Comparison of ENCODE assay signal across 11 cellular contexts in genomic region chr2:232588680-232589585, GRCh38. TPM values are rescaled to one million over a fixed set of nuclear protein-coding genes. Genes with fewer than 3 reads are reported as not detected.
DNase-seq lines count a peak whose midpoint lies in the region; ATAC-seq, FAIRE-seq and TF ChIP-seq lines count a peak whose summit lies in the region.
"Had no signal": no experiment of that assay in that cellular context is flagged by ENCODE, and none has a peak within 500 bp of the region (broad histone marks: within the 10 kb centered on the region; RNA-seq: fewer than 3 reads in every experiment).

No MANE protein-coding gene starts in this region.

- H3K4ac ChIP-seq in mesendoderm (ENCODE audit: low read depth, low read length): no peak overlapping the region

- H3K4me1 ChIP-seq in lung (ENCODE audit: control insufficient read depth in 2 of 2, insufficient read depth in 2 of 2, low read length in 2 of 2) (peaks cover 0 to 5% of the 10 kb centered on the region in 2 donors), mesendoderm (ENCODE audit: control insufficient read depth, low read depth, low read length) (no peaks in the 10 kb centered on the region)

- no peaks in the 10 kb centered on the region for H3K36me3 ChIP-seq in lung (ENCODE audit: control insufficient read depth in 2 of 2, insufficient read depth in 2 of 2, low read length in 2 of 2)
- no peaks in the 10 kb centered on the region for H3K36me3 ChIP-seq in mesendoderm (ENCODE audit: control insufficient read depth, insufficient read depth, low read length)

- H3K27me3 ChIP-seq in lung (ENCODE audit: control insufficient read depth, insufficient read depth) (no peaks in the 10 kb centered on the region), mesendoderm (ENCODE audit: insufficient read depth, low read length, poor library complexity) (no peaks in the 10 kb centered on the region)

- no peak overlapping the region for H3K4me2 ChIP-seq in mesendoderm (ENCODE audit: low read length)

- H2BK15ac ChIP-seq in mesendoderm (replicated peaks; ENCODE audit: low read depth): no peak overlapping the region

- H3K79me2 ChIP-seq in mesendoderm (ENCODE audit: control insufficient read depth, insufficient read depth, low read length): no peaks in the 10 kb centered on the region

- H2BK5ac ChIP-seq in mesendoderm (ENCODE audit: low read length): no peak overlapping the region

- no peak overlapping the region for H2BK120ac ChIP-seq in mesendoderm (ENCODE audit: low read depth, low read length)

- 80 to 92% methylated on average over 18 of the region's 18 CpGs for WGBS in lung, 2 donors
- WGBS in mesendoderm (ENCODE audit: extremely low coverage, insufficient coverage, low lambda C conversion rate): no CpG with 5 or more reads among the region's 18 CpGs

- H3K18ac ChIP-seq in mesendoderm (ENCODE audit: low read length): no peak overlapping the region

- no peak overlapping the region for H3K23ac ChIP-seq in mesendoderm (ENCODE audit: low read length)

- no peak overlapping the region for H3K56ac ChIP-seq in mesendoderm (ENCODE audit: low read length)

- H3K27ac ChIP-seq in cingulate gyrus (ENCODE audit: low read depth, low read length): peak overlapping the region; percentile 73
- no peak overlapping the region for H3K27ac ChIP-seq in lung (ENCODE audit: low read depth in 1 of 2, low read length in 1 of 2)
- H3K27ac ChIP-seq in mesendoderm (ENCODE audit: low read depth, low read length): no peak overlapping the region

- no peak overlapping the region for H3K9ac ChIP-seq in mesendoderm (ENCODE audit: low read length)

- no peaks in the 10 kb centered on the region for H3K79me1 ChIP-seq in mesendoderm (ENCODE audit: low read length)

- no peak for ATAC-seq in lung (ENCODE audit: insufficient read depth, low FRiP score)

- no peak for FAIRE-seq in GM19239 (lab: Jason Lieb, UNC)

- in situ Hi-C loops in ACHN (cut with HindIII; ENCODE audit: low pct_ligation_motif_present, low pct_unique_long_range_greater_than_20kb, low sequenced_read_pairs): no loop called here

- no peak overlapping the region for H4K8ac ChIP-seq in mesendoderm (ENCODE audit: low read depth, low read length)

- H3K4me3 ChIP-seq in lung: no peak overlapping the region
- H3K4me3 ChIP-seq in mesendoderm (ENCODE audit: low read length): no peak overlapping the region

- H4K5ac ChIP-seq in mesendoderm (ENCODE audit: low read length): no peak overlapping the region

- H2AK5ac ChIP-seq in mesendoderm (ENCODE audit: low read length): no peak overlapping the region

- peak; percentile 76 for DNase-seq in ACHN
- DNase-seq in NCI-H2081 (lab: John Stamatoyannopoulos, UW): peak; percentile 34 to 51
- peak; percentile 55 for DNase-seq in lung (ENCODE audit: low spot score)
- DNase-seq in GM20000 (ENCODE audit: low spot score): no peak
- DNase-seq in NCI-H2227 treated with DMSO at 0.1 percent for 48 hours (lab: John Stamatoyannopoulos, UW): no peak
- DNase-seq in GM19239 (ENCODE audit: insufficient read length, low spot score): no peak
- DNase-seq in mesendoderm: no peak
- DNase-seq: activated naive CD8-positive, alpha-beta T cell treated with anti-CD3 and anti-CD28 coated beads for 36 hours; CD4-positive, alpha-beta memory T cell had no signal

- TF ChIP-seq CTCF in lung (IDR thresholded peaks at IDR 0.05; ENCODE audit: control extremely low read depth, extremely low read depth): no peak
- TF ChIP-seq CTCF in GM20000 (IDR thresholded peaks at IDR 0.05; ENCODE audit: extremely low read depth, missing control alignments): no peak

- H3K9me3 ChIP-seq in lung (ENCODE audit: control insufficient read depth in 2 of 2, insufficient read depth in 1 of 2, low read length in 1 of 2): no peaks in the 10 kb centered on the region

RNA-seq across cellular contexts. Expression of gene EIF4E2, which starts 38.4 kb away (rescaled TPM):
- 10 to 100 TPM; 43.7 to 63.6 TPM for total RNA-seq in lung
- polyA plus RNA-seq in lung: 10 to 100 TPM; 68.3 to 77.7 TPM
- 73.2 TPM for polyA plus RNA-seq in mesendoderm (2013, experiment 1 of 2)
- polyA plus RNA-seq in mesendoderm (2013, experiment 2 of 2): 72.6 TPM

RNA-seq across cellular contexts. Expression of gene TIGD1, which starts 38.6 kb away (rescaled TPM):
- 1 to 10 TPM; 3.5 to 6.0 TPM for total RNA-seq in lung
- 1 to 10 TPM; 2.0 to 5.5 TPM for polyA plus RNA-seq in lung
- 4.9 TPM for polyA plus RNA-seq in mesendoderm (2013, experiment 1 of 2)
- polyA plus RNA-seq in mesendoderm (2013, experiment 2 of 2): 5.1 TPM

RNA-seq across cellular contexts. Expression of gene EFHD1, which starts 44.5 kb away (rescaled TPM):
- 1 to 10 TPM; 2.2 to 8.6 TPM for total RNA-seq in lung
- polyA plus RNA-seq in lung: 1 to 10 TPM; 2.3 to 7.4 TPM
- 3.3 TPM for polyA plus RNA-seq in mesendoderm (2013, experiment 1 of 2)
- 3.3 TPM for polyA plus RNA-seq in mesendoderm (2013, experiment 2 of 2)

RNA-seq across cellular contexts. Expression of gene CHRNG, which starts 49.4 kb away (rescaled TPM):
- not detected for total RNA-seq in lung
- polyA plus RNA-seq in lung: not detected
- not detected for polyA plus RNA-seq in mesendoderm (2013, experiment 1 of 2)
- polyA plus RNA-seq in mesendoderm (2013, experiment 2 of 2): not detected
- total RNA-seq: activated naive CD8-positive, alpha-beta T cell treated with anti-CD3 and anti-CD28 coated beads for 36 hours; CD4-positive, alpha-beta memory T cell; T-helper 1 cell treated with Interleukin-12 subunit alpha and Interleukin-12 subunit beta and Interleukin-4 antibody, amounts not matched to agents 30 ng/mL and 1 ng/mL, for 36 hours had no signal
- polyA plus RNA-seq: CD4-positive, alpha-beta memory T cell had no signal

Comparison
In these comparisons a context has a peak if more than half of its experiments do, and no peak if none do; other contexts are left out.
1. DNase-seq: peak in ACHN (single experiment), NCI-H2081 (2 of 2) and lung (single experiment); none in GM20000 (single experiment), NCI-H2227 treated with DMSO at 0.1 percent for 48 hours (single experiment), GM19239 (single experiment) and mesendoderm (single experiment).